Comparison of ENCODE assay signal across 8 cellular contexts in the genomic region with DNA sequence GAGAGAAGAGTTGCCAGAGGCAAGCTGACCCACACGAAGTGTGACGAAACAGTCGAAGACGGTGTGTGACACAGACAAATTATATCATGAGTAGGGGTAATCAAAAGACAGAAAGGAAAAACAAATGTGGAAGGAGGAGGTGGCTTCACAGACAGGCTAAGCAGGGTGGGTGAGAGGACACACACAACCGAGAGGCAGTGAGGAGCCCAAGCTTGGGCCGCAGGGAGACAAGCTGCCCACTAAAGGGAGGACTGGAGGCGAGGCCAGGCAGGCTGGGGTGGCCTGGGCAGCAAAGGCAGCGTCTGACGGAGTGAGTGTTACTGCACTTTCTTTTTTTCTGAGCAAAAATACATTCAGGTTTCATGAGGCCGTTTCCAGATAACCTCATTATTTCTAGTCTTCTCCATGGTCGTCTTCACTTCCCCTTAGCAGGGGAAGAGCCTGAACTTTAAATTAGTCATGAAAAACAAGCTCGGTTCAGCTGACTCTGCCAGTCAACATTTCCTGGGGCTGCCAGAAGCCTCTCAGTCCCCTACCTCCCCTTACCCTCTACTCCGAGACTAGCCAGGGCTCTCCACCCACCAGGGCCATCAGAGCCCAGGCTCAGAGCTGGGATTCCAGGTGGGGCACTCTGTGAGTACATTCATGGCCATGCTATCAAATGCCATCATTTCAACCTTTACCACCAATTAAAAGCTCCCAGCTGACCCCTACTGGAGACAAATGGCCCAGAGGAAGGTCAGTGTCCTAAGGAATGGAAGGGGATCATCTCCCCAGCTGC. TPM values are rescaled to one million over a fixed set of nuclear protein-coding genes. Genes with fewer than 3 reads are reported as not detected.
A peak's percentile ranks its signal among the peaks of the same experiment; 100 is the strongest.
DNase-seq lines count a peak whose midpoint lies in the region; ATAC-seq, FAIRE-seq and TF ChIP-seq lines count a peak whose summit lies in the region.

No MANE protein-coding gene starts in this region.

- H3K9ac ChIP-seq in duodenal mucosa (ENCODE audit: low read depth in 1 of 2, low read length in 2 of 2) = no peak overlapping the region

- peak; percentile 64 for FAIRE-seq in GM18507 (lab: Jason Lieb, UNC)

- no peak overlapping the region for H3K27ac Mint-ChIP-seq in Caco-2 (ENCODE audit: unreplicated experiment)

- no peaks in the 10 kb centered on the region for H3K27me3 Mint-ChIP-seq in Caco-2 (ENCODE audit: insufficient read depth, unreplicated experiment)

- H3K4me3 ChIP-seq in duodenal mucosa (ENCODE audit: low read depth in 1 of 2, low read length in 2 of 2) (no peak overlapping the region), Caco-2 (ENCODE audit: low read depth, low read length) (no peak overlapping the region), breast epithelium (no peak overlapping the region)

- no peaks in the 10 kb centered on the region for H3K9me3 Mint-ChIP-seq in Caco-2 (ENCODE audit: unreplicated experiment)

- DNase-seq in GM18507 (ENCODE audit: extremely low spot score, insufficient read length, low read depth) (no peak), KBM-7 (peak; percentile 28), sciatic nerve (ENCODE audit: low spot score) (no peak), Caco-2 (no peak), breast epithelium (ENCODE audit: low spot score in 2 of 2) (no peak)
- no peak for DNase-seq in activated effector memory CD4-positive, alpha-beta T cell treated with anti-CD3 and anti-CD28 coated beads, Interleukin-2, amount 50 U/mL, for 16 hours

- peaks cover 6% of the 10 kb centered on the region for H3K36me3 Mint-ChIP-seq in Caco-2 (ENCODE audit: insufficient read depth, unreplicated experiment)

- H3K27me3 ChIP-seq in duodenal mucosa (ENCODE audit: control insufficient read depth in 1 of 2, insufficient read depth in 2 of 2, low read length in 2 of 2) (no peaks in the 10 kb centered on the region), Caco-2 (replicated peaks; ENCODE audit: control insufficient read depth, insufficient read depth, low read length) (no peaks in the 10 kb centered on the region), breast epithelium (no peaks in the 10 kb centered on the region)

- H3K9me3 ChIP-seq in duodenal mucosa (ENCODE audit: control insufficient read depth in 1 of 2, low read length in 2 of 2) (no peaks in the 10 kb centered on the region), Caco-2 (no peaks in the 10 kb centered on the region), breast epithelium (no peaks in the 10 kb centered on the region)

- H3K4me1 Mint-ChIP-seq in Caco-2 (ENCODE audit: low read depth, unreplicated experiment) = peaks cover 6% of the 10 kb centered on the region

- TF ChIP-seq CTCF in Caco-2 (IDR thresholded peaks at IDR 0.05; ENCODE audit: insufficient read depth in 1 of 2, low read depth in 1 of 2, low read length in 1 of 2, severe bottlenecking in 1 of 2, unreplicated experiment in 1 of 2) (no peak), breast epithelium (IDR thresholded peaks at IDR 0.05) (peak in 1 of 3 donors; percentile 14)

- TF ChIP-seq POLR2A in breast epithelium (IDR thresholded peaks at IDR 0.05) = no peak

- ATAC-seq in sciatic nerve (peak; percentile 11), GM18519 (IDR thresholded peaks at IDR 0.05; ENCODE audit: low FRiP score, unreplicated experiment) (no peak)

- H3K4me3 Mint-ChIP-seq in Caco-2 (ENCODE audit: unreplicated experiment) = no peak overlapping the region

- POLR2A ChIA-PET in Caco-2 (lab: Charles Lee) = no interaction called here

- CTCF ChIA-PET in Caco-2 (lab: Charles Lee) = interaction anchor here (0.6 kb wide), 1 partner anchor 409 kb away, joined by 3 read pairs; no protein-coding TSS in a partner anchor

- H3K27ac ChIP-seq in duodenal mucosa (ENCODE audit: low read depth, low read length) (peak overlapping the region; percentile 56), breast epithelium (peak overlapping the region in 1 of 2 donors; percentile 28)

- in situ Hi-C loops in KBM-7 (cut with MboI; ENCODE audit: low pct_unique_long_range_greater_than_20kb, low sequenced_read_pairs) = loop anchor here (10.0 kb wide), 1 partner anchor 395 kb away; no protein-coding TSS in a partner anchor

- peaks cover 0 to 3% of the 10 kb centered on the region in 2 donors for H3K36me3 ChIP-seq in duodenal mucosa (ENCODE audit: control insufficient read depth in 1 of 2, insufficient read depth in 2 of 2, low read length in 2 of 2)
- peaks cover 2% of the 10 kb centered on the region for H3K36me3 ChIP-seq in Caco-2 (ENCODE audit: control insufficient read depth, insufficient read depth, low read length)
- H3K36me3 ChIP-seq in breast epithelium = no peaks in the 10 kb centered on the region

- peaks cover 0 to 6% of the 10 kb centered on the region in 2 donors for H3K4me1 ChIP-seq in duodenal mucosa (ENCODE audit: control insufficient read depth in 1 of 2, insufficient read depth in 2 of 2, low read length in 2 of 2)
- no peaks in the 10 kb centered on the region for H3K4me1 ChIP-seq in Caco-2
- H3K4me1 ChIP-seq in breast epithelium = no peaks in the 10 kb centered on the region

- no TSS peak for BruUV-seq in Caco-2 (replicated peaks; lab: Mats Ljungman, UMichigan)

- intact Hi-C loops in sciatic nerve (cut with DNase I) = loop anchor here (10.0 kb wide), 2 partner anchors 245 to 405 kb away; no protein-coding TSS in a partner anchor
- intact Hi-C loops in Caco-2 (cut with micrococcal nuclease; ENCODE audit: unreplicated experiment) = no loop called here
- intact Hi-C loops in breast epithelium (cut with DNase I; ENCODE audit: low total_unique reads) = no loop called here

RNA-seq across cellular contexts. Expression of a gene that starts 13.8 kb away (rescaled TPM):
- total RNA-seq in sciatic nerve = 172 TPM
- total RNA-seq in Caco-2 (2022) = 225 and 237 TPM in 2 replicates
- 100 to 1,000 TPM; 111 to 155 (median 124) TPM for total RNA-seq in breast epithelium
